Comparison of ENCODE assay signal across 1 cellular context in the genomic region with DNA sequence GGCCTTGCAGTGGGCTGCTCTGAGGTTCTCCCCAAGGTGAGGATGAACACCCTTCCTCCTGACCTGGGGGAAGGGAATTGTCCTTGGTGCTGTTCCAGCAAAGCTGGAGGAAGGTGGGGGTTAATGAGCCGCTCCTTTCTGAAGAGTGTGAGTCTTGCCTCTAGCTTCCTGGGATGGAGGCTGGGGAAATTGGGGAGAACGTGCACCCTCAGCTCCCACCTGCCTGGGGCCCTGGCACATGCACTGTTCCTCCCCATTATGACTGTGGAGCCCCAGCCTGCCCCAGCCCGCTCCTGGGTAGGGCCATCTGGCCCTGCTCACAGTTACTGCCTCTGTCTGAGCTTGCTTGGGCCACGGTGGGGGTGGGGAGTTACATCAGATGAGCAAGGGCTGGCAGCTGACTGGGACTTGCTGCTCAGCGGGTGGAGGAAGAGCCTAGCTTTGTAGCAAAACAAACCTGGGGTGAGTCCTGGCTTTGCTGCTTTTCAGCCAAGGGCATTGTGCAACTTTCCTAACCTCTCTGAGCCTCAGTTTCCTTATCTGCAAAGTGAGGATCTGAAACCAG.
TF ChIP-seq lines count a peak whose summit lies in the region.

No MANE protein-coding gene starts in this region.

TF ChIP-seq in GM12878, 131 proteins besides CTCF, POLR2A, EP300 and RAD21:
- TF ChIP-seq, protein P1, sequence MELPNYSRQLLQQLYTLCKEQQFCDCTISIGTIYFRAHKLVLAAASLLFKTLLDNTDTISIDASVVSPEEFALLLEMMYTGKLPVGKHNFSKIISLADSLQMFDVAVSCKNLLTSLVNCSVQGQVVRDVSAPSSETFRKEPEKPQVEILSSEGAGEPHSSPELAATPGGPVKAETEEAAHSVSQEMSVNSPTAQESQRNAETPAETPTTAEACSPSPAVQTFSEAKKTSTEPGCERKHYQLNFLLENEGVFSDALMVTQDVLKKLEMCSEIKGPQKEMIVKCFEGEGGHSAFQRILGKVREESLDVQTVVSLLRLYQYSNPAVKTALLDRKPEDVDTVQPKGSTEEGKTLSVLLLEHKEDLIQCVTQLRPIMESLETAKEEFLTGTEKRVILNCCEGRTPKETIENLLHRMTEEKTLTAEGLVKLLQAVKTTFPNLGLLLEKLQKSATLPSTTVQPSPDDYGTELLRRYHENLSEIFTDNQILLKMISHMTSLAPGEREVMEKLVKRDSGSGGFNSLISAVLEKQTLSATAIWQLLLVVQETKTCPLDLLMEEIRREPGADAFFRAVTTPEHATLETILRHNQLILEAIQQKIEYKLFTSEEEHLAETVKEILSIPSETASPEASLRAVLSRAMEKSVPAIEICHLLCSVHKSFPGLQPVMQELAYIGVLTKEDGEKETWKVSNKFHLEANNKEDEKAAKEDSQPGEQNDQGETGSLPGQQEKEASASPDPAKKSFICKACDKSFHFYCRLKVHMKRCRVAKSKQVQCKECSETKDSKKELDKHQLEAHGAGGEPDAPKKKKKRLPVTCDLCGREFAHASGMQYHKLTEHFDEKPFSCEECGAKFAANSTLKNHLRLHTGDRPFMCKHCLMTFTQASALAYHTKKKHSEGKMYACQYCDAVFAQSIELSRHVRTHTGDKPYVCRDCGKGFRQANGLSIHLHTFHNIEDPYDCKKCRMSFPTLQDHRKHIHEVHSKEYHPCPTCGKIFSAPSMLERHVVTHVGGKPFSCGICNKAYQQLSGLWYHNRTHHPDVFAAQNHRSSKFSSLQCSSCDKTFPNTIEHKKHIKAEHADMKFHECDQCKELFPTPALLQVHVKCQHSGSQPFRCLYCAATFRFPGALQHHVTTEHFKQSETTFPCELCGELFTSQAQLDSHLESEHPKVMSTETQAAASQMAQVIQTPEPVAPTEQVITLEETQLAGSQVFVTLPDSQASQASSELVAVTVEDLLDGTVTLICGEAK (IDR thresholded peaks at IDR 0.05; ENCODE audit: borderline replicate concordance): no peak
- TF ChIP-seq ATF7 (IDR thresholded peaks at IDR 0.05; ENCODE audit: low read depth): no peak
- TF ChIP-seq, protein P2, sequence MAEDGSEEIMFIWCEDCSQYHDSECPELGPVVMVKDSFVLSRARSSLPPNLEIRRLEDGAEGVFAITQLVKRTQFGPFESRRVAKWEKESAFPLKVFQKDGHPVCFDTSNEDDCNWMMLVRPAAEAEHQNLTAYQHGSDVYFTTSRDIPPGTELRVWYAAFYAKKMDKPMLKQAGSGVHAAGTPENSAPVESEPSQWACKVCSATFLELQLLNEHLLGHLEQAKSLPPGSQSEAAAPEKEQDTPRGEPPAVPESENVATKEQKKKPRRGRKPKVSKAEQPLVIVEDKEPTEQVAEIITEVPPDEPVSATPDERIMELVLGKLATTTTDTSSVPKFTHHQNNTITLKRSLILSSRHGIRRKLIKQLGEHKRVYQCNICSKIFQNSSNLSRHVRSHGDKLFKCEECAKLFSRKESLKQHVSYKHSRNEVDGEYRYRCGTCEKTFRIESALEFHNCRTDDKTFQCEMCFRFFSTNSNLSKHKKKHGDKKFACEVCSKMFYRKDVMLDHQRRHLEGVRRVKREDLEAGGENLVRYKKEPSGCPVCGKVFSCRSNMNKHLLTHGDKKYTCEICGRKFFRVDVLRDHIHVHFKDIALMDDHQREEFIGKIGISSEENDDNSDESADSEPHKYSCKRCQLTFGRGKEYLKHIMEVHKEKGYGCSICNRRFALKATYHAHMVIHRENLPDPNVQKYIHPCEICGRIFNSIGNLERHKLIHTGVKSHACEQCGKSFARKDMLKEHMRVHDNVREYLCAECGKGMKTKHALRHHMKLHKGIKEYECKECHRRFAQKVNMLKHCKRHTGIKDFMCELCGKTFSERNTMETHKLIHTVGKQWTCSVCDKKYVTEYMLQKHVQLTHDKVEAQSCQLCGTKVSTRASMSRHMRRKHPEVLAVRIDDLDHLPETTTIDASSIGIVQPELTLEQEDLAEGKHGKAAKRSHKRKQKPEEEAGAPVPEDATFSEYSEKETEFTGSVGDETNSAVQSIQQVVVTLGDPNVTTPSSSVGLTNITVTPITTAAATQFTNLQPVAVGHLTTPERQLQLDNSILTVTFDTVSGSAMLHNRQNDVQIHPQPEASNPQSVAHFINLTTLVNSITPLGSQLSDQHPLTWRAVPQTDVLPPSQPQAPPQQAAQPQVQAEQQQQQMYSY (CRISPR knock-in tag; IDR thresholded peaks at IDR 0.05): no peak
- no peak for TF ChIP-seq NR2F1 (conservative IDR thresholded peaks at IDR 0.05)
- no peak for TF ChIP-seq GABPA (IDR thresholded peaks at IDR 0.05; ENCODE audit: low read depth)
- TF ChIP-seq, protein P3, sequence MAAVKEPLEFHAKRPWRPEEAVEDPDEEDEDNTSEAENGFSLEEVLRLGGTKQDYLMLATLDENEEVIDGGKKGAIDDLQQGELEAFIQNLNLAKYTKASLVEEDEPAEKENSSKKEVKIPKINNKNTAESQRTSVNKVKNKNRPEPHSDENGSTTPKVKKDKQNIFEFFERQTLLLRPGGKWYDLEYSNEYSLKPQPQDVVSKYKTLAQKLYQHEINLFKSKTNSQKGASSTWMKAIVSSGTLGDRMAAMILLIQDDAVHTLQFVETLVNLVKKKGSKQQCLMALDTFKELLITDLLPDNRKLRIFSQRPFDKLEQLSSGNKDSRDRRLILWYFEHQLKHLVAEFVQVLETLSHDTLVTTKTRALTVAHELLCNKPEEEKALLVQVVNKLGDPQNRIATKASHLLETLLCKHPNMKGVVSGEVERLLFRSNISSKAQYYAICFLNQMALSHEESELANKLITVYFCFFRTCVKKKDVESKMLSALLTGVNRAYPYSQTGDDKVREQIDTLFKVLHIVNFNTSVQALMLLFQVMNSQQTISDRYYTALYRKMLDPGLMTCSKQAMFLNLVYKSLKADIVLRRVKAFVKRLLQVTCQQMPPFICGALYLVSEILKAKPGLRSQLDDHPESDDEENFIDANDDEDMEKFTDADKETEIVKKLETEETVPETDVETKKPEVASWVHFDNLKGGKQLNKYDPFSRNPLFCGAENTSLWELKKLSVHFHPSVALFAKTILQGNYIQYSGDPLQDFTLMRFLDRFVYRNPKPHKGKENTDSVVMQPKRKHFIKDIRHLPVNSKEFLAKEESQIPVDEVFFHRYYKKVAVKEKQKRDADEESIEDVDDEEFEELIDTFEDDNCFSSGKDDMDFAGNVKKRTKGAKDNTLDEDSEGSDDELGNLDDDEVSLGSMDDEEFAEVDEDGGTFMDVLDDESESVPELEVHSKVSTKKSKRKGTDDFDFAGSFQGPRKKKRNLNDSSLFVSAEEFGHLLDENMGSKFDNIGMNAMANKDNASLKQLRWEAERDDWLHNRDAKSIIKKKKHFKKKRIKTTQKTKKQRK (IDR thresholded peaks at IDR 0.05; ENCODE audit: low read depth, low read length): no peak
- no peak for TF ChIP-seq ZNF207 (IDR thresholded peaks at IDR 0.05; ENCODE audit: borderline replicate concordance)
- TF ChIP-seq RBBP5 (conservative IDR thresholded peaks at IDR 0.05): no peak
- no peak for TF ChIP-seq MYB (IDR thresholded peaks at IDR 0.05; ENCODE audit: borderline replicate concordance, low read depth, low read length)
- TF ChIP-seq SUPT20H (IDR thresholded peaks at IDR 0.05; ENCODE audit: borderline replicate concordance, control insufficient read depth, low read depth, low read length): no peak
- TF ChIP-seq TCF12 (IDR thresholded peaks at IDR 0.05; ENCODE audit: low read depth, low read length): no peak
- TF ChIP-seq NR2C2 (IDR thresholded peaks at IDR 0.05; ENCODE audit: borderline replicate concordance, control insufficient read depth, insufficient read length, low read depth): no peak
- no peak for TF ChIP-seq BHLHE40 (IDR thresholded peaks at IDR 0.05; ENCODE audit: borderline replicate concordance in 1 of 2, low read depth in 2 of 2, low read length in 1 of 2)
